8 cellular contexts compared by ENCODE assay signal in genomic region chr1:225460021-225460736, GRCh38. TPM values are rescaled to one million over a fixed set of nuclear protein-coding genes. Genes with fewer than 3 reads are reported as not detected.
DNase-seq lines count a peak whose midpoint lies in the region; ATAC-seq and TF ChIP-seq lines count a peak whose summit lies in the region.

No MANE protein-coding gene starts in this region.

- H3K4me1 Mint-ChIP-seq in activated CD4-positive, alpha-beta memory T cell treated with anti-CD3 and anti-CD28 coated beads for 36 hours (ENCODE audit: low read depth) = peaks cover 32% of the 10 kb centered on the region
- peaks cover 32% of the 10 kb centered on the region for H3K4me1 Mint-ChIP-seq in glutamatergic neuron (ENCODE audit: low read depth, unreplicated experiment)
- peaks cover 53% of the 10 kb centered on the region for H3K4me1 Mint-ChIP-seq in stimulated activated naive CD8-positive, alpha-beta T cell treated with anti-CD3 and anti-CD28 coated beads, Interleukin-15, amount 100 ng/mL, for 72 hours

- H3K27ac Mint-ChIP-seq in activated CD4-positive, alpha-beta memory T cell treated with anti-CD3 and anti-CD28 coated beads for 36 hours = peak overlapping the region; percentile 23
- H3K27ac Mint-ChIP-seq in glutamatergic neuron (ENCODE audit: unreplicated experiment) = no peak overlapping the region
- peak overlapping the region; percentile 36 to 66 for H3K27ac Mint-ChIP-seq in stimulated activated naive CD8-positive, alpha-beta T cell treated with anti-CD3 and anti-CD28 coated beads, Interleukin-15, amount 100 ng/mL, for 72 hours

- intact Hi-C loops in activated CD4-positive, alpha-beta memory T cell treated with anti-CD3 and anti-CD28 coated beads for 36 hours (cut with micrococcal nuclease) = loop anchor here (1.0 to 10.0 kb wide), 2 partner anchors 15 to 945 kb away; partner anchors contain the start of gene PARP1

- ATAC-seq in stimulated activated naive CD8-positive, alpha-beta T cell treated with anti-CD3 and anti-CD28 coated beads, Interleukin-15, amount 100 ng/mL, for 72 hours = peak; percentile 53
- no peak for ATAC-seq in GM21786 (IDR thresholded peaks at IDR 0.05; ENCODE audit: unreplicated experiment)

- no peak overlapping the region for H3K4me3 Mint-ChIP-seq in activated CD4-positive, alpha-beta memory T cell treated with anti-CD3 and anti-CD28 coated beads for 36 hours
- peak overlapping the region; percentile 28 for H3K4me3 Mint-ChIP-seq in glutamatergic neuron (ENCODE audit: unreplicated experiment)
- peak overlapping the region in 1 of 2 donors; percentile 71 for H3K4me3 Mint-ChIP-seq in stimulated activated naive CD8-positive, alpha-beta T cell treated with anti-CD3 and anti-CD28 coated beads, Interleukin-15, amount 100 ng/mL, for 72 hours

- POLR2A ChIA-PET in activated CD4-positive, alpha-beta memory T cell treated with anti-CD3 and anti-CD28 coated beads for 36 hours (lab: Charles Lee) = interaction anchor here (1.2 to 2.6 kb wide), 2 partner anchors 15 to 464 kb away, joined by 4 to 12 read pairs; partner anchors contain the start of gene PYCR2

- no peaks in the 10 kb centered on the region for H3K36me3 Mint-ChIP-seq in activated CD4-positive, alpha-beta memory T cell treated with anti-CD3 and anti-CD28 coated beads for 36 hours
- H3K36me3 Mint-ChIP-seq in glutamatergic neuron (ENCODE audit: unreplicated experiment) = peaks cover 4% of the 10 kb centered on the region

- DNase-seq in activated CD8-positive, alpha-beta memory T cell treated with anti-CD3 and anti-CD28 coated beads, Interleukin-2, amount 50 U/mL, for 48 hours = peak; percentile 54
- no peak for DNase-seq in activated CD8-positive, alpha-beta memory T cell treated with anti-CD3 and anti-CD28 coated beads, Interleukin-2, amount 50 U/mL, for 4 hours
- no peak for DNase-seq in activated CD4-positive, alpha-beta memory T cell treated with anti-CD3 and anti-CD28 coated beads for 36 hours
- no peak for DNase-seq in glutamatergic neuron
- no peak for DNase-seq in stimulated activated naive CD8-positive, alpha-beta T cell treated with anti-CD3 and anti-CD28 coated beads, Interleukin-15, amount 100 ng/mL, for 72 hours
- DNase-seq in NCI-H1436 treated with DMSO at 0.1 percent for 48 hours (lab: John Stamatoyannopoulos, UW) = no peak
- no peak for DNase-seq in SHP77 treated with DMSO at 0.1 percent for 48 hours (lab: John Stamatoyannopoulos, UW)

- CTCF ChIA-PET in activated CD4-positive, alpha-beta memory T cell treated with anti-CD3 and anti-CD28 coated beads for 36 hours (lab: Charles Lee) = interaction anchor here (0.6 to 2.4 kb wide), 4 partner anchors 15 to 19 kb away, joined by 3 to 12 read pairs (median 6); no protein-coding TSS in a partner anchor

- H3K9me3 Mint-ChIP-seq in activated CD4-positive, alpha-beta memory T cell treated with anti-CD3 and anti-CD28 coated beads for 36 hours = no peaks in the 10 kb centered on the region
- H3K9me3 Mint-ChIP-seq in glutamatergic neuron (ENCODE audit: unreplicated experiment) = peaks cover 6% of the 10 kb centered on the region
- H3K9me3 Mint-ChIP-seq in stimulated activated naive CD8-positive, alpha-beta T cell treated with anti-CD3 and anti-CD28 coated beads, Interleukin-15, amount 100 ng/mL, for 72 hours = no peaks in the 10 kb centered on the region

- no peaks in the 10 kb centered on the region for H3K27me3 Mint-ChIP-seq in activated CD4-positive, alpha-beta memory T cell treated with anti-CD3 and anti-CD28 coated beads for 36 hours
- peaks cover 3% of the 10 kb centered on the region for H3K27me3 Mint-ChIP-seq in glutamatergic neuron (ENCODE audit: unreplicated experiment)
- no peaks in the 10 kb centered on the region for H3K27me3 Mint-ChIP-seq in stimulated activated naive CD8-positive, alpha-beta T cell treated with anti-CD3 and anti-CD28 coated beads, Interleukin-15, amount 100 ng/mL, for 72 hours

- no peak for TF ChIP-seq CTCF in glutamatergic neuron (IDR thresholded peaks at IDR 0.05; ENCODE audit: partially characterized antibody, unreplicated experiment)

RNA-seq across cellular contexts. Expression of gene LBR, which starts 32.3 kb away (rescaled TPM):
- 100 to 1,000 TPM; 146 to 148 TPM for total RNA-seq in activated CD4-positive, alpha-beta memory T cell treated with anti-CD3 and anti-CD28 coated beads for 36 hours
- total RNA-seq in glutamatergic neuron (ENCODE audit: unreplicated experiment) = 93.9 TPM
